21 cellular contexts compared by ENCODE assay signal in genomic region chr13:25478186-25478585, GRCh38.
DNase-seq lines count a peak whose midpoint lies in the region; ATAC-seq and TF ChIP-seq lines count a peak whose summit lies in the region.
"Had no signal": no experiment of that assay in that cellular context is flagged by ENCODE, and none has a peak within 500 bp of the region (broad histone marks: within the 10 kb centered on the region; RNA-seq: fewer than 3 reads in every experiment).

No MANE protein-coding gene starts in this region.

- no peak overlapping the region for H2AK5ac ChIP-seq in H9 (ENCODE audit: insufficient read length, low read length)

- H3K9me2 ChIP-seq in PC-3 (replicated peaks; ENCODE audit: low read length): no peaks in the 10 kb centered on the region

- H3K79me2 ChIP-seq in H9 (ENCODE audit: insufficient read depth, low read length) (peaks cover 2% of the 10 kb centered on the region; the same call in 1 of the 2 replicates), PC-3 (ENCODE audit: low read length) (no peaks in the 10 kb centered on the region), fibroblast of lung (ENCODE audit: control insufficient read depth, insufficient read depth, low read length) (no peaks in the 10 kb centered on the region), osteoblast (ENCODE audit: insufficient read depth, low read length) (no peaks in the 10 kb centered on the region)
- H3K79me2 ChIP-seq: parathyroid adenoma had no signal

- H3K4me2 ChIP-seq in H9 (ENCODE audit: insufficient read depth, insufficient read length, low read length) (no peak overlapping the region), PC-3 (ENCODE audit: low read length) (no peak overlapping the region), fibroblast of lung (ENCODE audit: extremely low read depth, insufficient read depth, low read length) (no peak overlapping the region), osteoblast (ENCODE audit: insufficient read depth, low read length) (no peak overlapping the region)
- H3K4me2 ChIP-seq: smooth muscle cell had no signal

- no peak; the same call in 1 of the 2 replicates for ATAC-seq in PC-3
- ATAC-seq: activated CD8-positive, alpha-beta T cell treated with anti-CD3 and anti-CD28 coated beads, Interleukin-2, amount 10 ng/mL, durations not matched to agents 7 days and 5 days; activated naive CD4-positive, alpha-beta T cell treated with anti-CD3 and anti-CD28 coated beads, Interleukin-2, amount 50 U/mL, for 72 hours; activated T-cell treated with anti-CD3 and anti-CD28 coated beads, Interleukin-2, amount 50 U/mL, for 72 hours; left lobe of liver; T-cell had no signal

- H2BK15ac ChIP-seq in H9 (ENCODE audit: low read depth, low read length): no peak overlapping the region

- peak overlapping the region; percentile 56 for H3K27ac ChIP-seq in H9 (ENCODE audit: insufficient read length, low read depth, low read length)
- H3K27ac ChIP-seq in PC-3 (ENCODE audit: low read length): no peak overlapping the region
- H3K27ac ChIP-seq in fibroblast of lung (ENCODE audit: insufficient read depth, low read length): no peak overlapping the region
- no peak overlapping the region for H3K27ac ChIP-seq in osteoblast (ENCODE audit: low read depth, low read length)
- H3K27ac ChIP-seq: cardiac muscle cell, parathyroid adenoma, WERI-Rb-1 had no signal

- intact Hi-C loops in PC-3 (cut with micrococcal nuclease): no loop called here

- no peak overlapping the region for H3K4ac ChIP-seq in H9 (ENCODE audit: low read depth, low read length)

- TF ChIP-seq CTCF in H9 (conservative IDR thresholded peaks at IDR 0.05) (no peak), PC-3 (conservative IDR thresholded peaks at IDR 0.05; ENCODE audit: low read depth, low read length) (no peak), fibroblast of lung (conservative IDR thresholded peaks at IDR 0.05 in 1 of 2, IDR thresholded peaks at IDR 0.05 in 1 of 2; ENCODE audit: low read depth in 1 of 2, low read length in 2 of 2) (no peak), osteoblast (IDR thresholded peaks at IDR 0.05; ENCODE audit: extremely low read depth, low read depth, low read length) (no peak)

- H4K5ac ChIP-seq in H9 (ENCODE audit: insufficient read length, low read depth, low read length): no peak overlapping the region

- no peak overlapping the region for H3K14ac ChIP-seq in H9 (ENCODE audit: insufficient read depth, low read length)

- H2AFZ ChIP-seq in H9 (ENCODE audit: low read length) (no peak overlapping the region), PC-3 (ENCODE audit: low read length) (no peak overlapping the region), fibroblast of lung (ENCODE audit: low read length) (no peak overlapping the region), osteoblast (ENCODE audit: low read length) (no peak overlapping the region)
- H2AFZ ChIP-seq: parathyroid adenoma had no signal

- H3K9me3 ChIP-seq in H9 (ENCODE audit: control insufficient read depth, low read depth, low read length): peaks cover 7% of the 10 kb centered on the region
- no peaks in the 10 kb centered on the region for H3K9me3 ChIP-seq in PC-3 (ENCODE audit: low read length)
- H3K9me3 ChIP-seq in fibroblast of lung (ENCODE audit: control insufficient read depth, insufficient read depth, low read depth, low read length): no peaks in the 10 kb centered on the region
- no peaks in the 10 kb centered on the region for H3K9me3 ChIP-seq in osteoblast (ENCODE audit: low read depth, low read length)
- H3K9me3 ChIP-seq: Caco-2 had no signal

- peaks cover 21 to 26% (median 21%) of the 10 kb centered on the region in 3 experiments for H3K36me3 Mint-ChIP-seq in H9 (ENCODE audit: insufficient read depth in 1 of 3, low read depth in 3 of 3)
- H3K36me3 Mint-ChIP-seq: T-cell had no signal

- H4K8ac ChIP-seq in H9 (replicated peaks; ENCODE audit: insufficient read length, low read depth, low read length): no peak overlapping the region

- no peaks in the 10 kb centered on the region for H3K79me1 ChIP-seq in H9 (ENCODE audit: insufficient read depth, low read depth, low read length, poor library complexity, severe bottlenecking)

- H3K18ac ChIP-seq in H9 (ENCODE audit: insufficient read length, low read depth, low read length): no peak overlapping the region

- CTCF ChIA-PET in PC-3 (lab: Charles Lee): no interaction called here

- H3T11ph ChIP-seq in H9 (ENCODE audit: low read length): no peak overlapping the region

- no peaks in the 10 kb centered on the region for H3F3A ChIP-seq in PC-3 (ENCODE audit: low read length, unreplicated experiment)

- DNase-seq in H9: no peak
- DNase-seq in PC-3: peak; percentile 37
- DNase-seq in fibroblast of lung (ENCODE audit: low read depth in 2 of 2): peak; percentile 4 to 74
- peak; percentile 63 for DNase-seq in osteoblast (ENCODE audit: insufficient read length, low spot score, missing footprints)
- DNase-seq in activated T-cell treated with anti-CD3 and anti-CD28 coated beads for 4 hours: no peak
- DNase-seq in activated CD4-positive, CD25-positive, alpha-beta regulatory T cell (lab: John Stamatoyannopoulos, UW): no peak
- no peak for DNase-seq in NCI-H1694 treated with DMSO at 0.1 percent for 48 hours (lab: John Stamatoyannopoulos, UW)
- DNase-seq: activated CD8-positive, alpha-beta T cell treated with anti-CD3 and anti-CD28 coated beads, Interleukin-2, amount 10 ng/mL, durations not matched to agents 7 days and 5 days; activated T-cell treated with anti-CD3 and anti-CD28 coated beads, Interleukin-2, amount 50 U/mL, for 72 hours; Caco-2; GDM1; NCI-H1092; Right ventricle myocardium superior; T-cell; WERI-Rb-1 had no signal

- H2BK120ac ChIP-seq in H9 (ENCODE audit: low read depth, low read length, poor library complexity, severe bottlenecking): no peak overlapping the region

- H3K4me1 Mint-ChIP-seq in H9: peaks cover 23 to 46% of the 10 kb centered on the region in 2 experiments
- H3K4me1 Mint-ChIP-seq: B cell, T-cell had no signal

- no peak overlapping the region for H2BK12ac ChIP-seq in H9 (ENCODE audit: insufficient read length, low read depth, low read length)

- no TSS peak for BruUV-seq in PC-3 (replicated peaks; lab: Mats Ljungman, UMichigan)

- H3K56ac ChIP-seq in H9 (ENCODE audit: insufficient read length, low read depth, low read length): no peak overlapping the region

- H3K23ac ChIP-seq in H9 (ENCODE audit: insufficient read length, low read depth, low read length): no peak overlapping the region

- H3K27me3 Mint-ChIP-seq in H9 (ENCODE audit: low read depth): no peaks in the 10 kb centered on the region

- H3K4me3 ChIP-seq in PC-3 (ENCODE audit: low read length): no peak overlapping the region
- H3K4me3 ChIP-seq in fibroblast of lung (replicated peaks in 1 of 4; ENCODE audit: control extremely low read depth in 1 of 4, insufficient read depth in 1 of 4, low read depth in 3 of 4, low read length in 4 of 4): no peak overlapping the region
- H3K4me3 ChIP-seq in osteoblast (ENCODE audit: insufficient read depth, low read length): no peak overlapping the region
- H3K4me3 ChIP-seq: cardiac muscle cell, smooth muscle cell had no signal

- WGBS in H9 (ENCODE audit: extremely low coverage, insufficient read length, low lambda C conversion rate): no CpG with 5 or more reads among the region's 1 CpG

- H4K20me1 ChIP-seq in H9 (ENCODE audit: control insufficient read depth, insufficient read depth, insufficient read length): no peaks in the 10 kb centered on the region
- H4K20me1 ChIP-seq in PC-3 (ENCODE audit: low read length): no peaks in the 10 kb centered on the region
- H4K20me1 ChIP-seq in fibroblast of lung (ENCODE audit: control insufficient read depth, extremely low read depth, insufficient read depth, low read length): no peaks in the 10 kb centered on the region
- no peaks in the 10 kb centered on the region for H4K20me1 ChIP-seq in osteoblast (ENCODE audit: insufficient read depth, low read length)

- H3K9me3 Mint-ChIP-seq in H9: peaks cover 21 to 23% of the 10 kb centered on the region in 2 experiments

- H3K4me1 ChIP-seq in H9 (ENCODE audit: insufficient read depth, low read length): no peaks in the 10 kb centered on the region
- H3K4me1 ChIP-seq in PC-3 (ENCODE audit: insufficient read depth, low read length): no peaks in the 10 kb centered on the region
- no peaks in the 10 kb centered on the region for H3K4me1 ChIP-seq in fibroblast of lung (ENCODE audit: control insufficient read depth, extremely low read depth, insufficient read depth, low read length)
- H3K4me1 ChIP-seq in osteoblast (ENCODE audit: insufficient read depth, low read length): no peaks in the 10 kb centered on the region
- H3K4me1 ChIP-seq: Caco-2, parathyroid adenoma had no signal

- POLR2A ChIA-PET in PC-3 (lab: Charles Lee; ENCODE audit: unreplicated experiment): no interaction called here

- no peak overlapping the region for H4K91ac ChIP-seq in H9 (ENCODE audit: insufficient read length, low read depth, low read length)

- no peaks in the 10 kb centered on the region for H3K27me3 ChIP-seq in H9 (ENCODE audit: insufficient read depth, low read length)
- 0 out of 2 replicates have a peak, but pooled peaks cover under 1% of the 10 kb centered on the region for H3K27me3 ChIP-seq in PC-3 (ENCODE audit: low read length)
- no peaks in the 10 kb centered on the region for H3K27me3 ChIP-seq in fibroblast of lung (ENCODE audit: control insufficient read depth, insufficient read depth, low read length)
- no peaks in the 10 kb centered on the region for H3K27me3 ChIP-seq in osteoblast (ENCODE audit: insufficient read depth, low read length)
- H3K27me3 ChIP-seq: cardiac muscle cell had no signal

- no peak overlapping the region for H3K4me3 Mint-ChIP-seq in H9
- H3K4me3 Mint-ChIP-seq: activated CD8-positive, alpha-beta T cell treated with anti-CD3 and anti-CD28 coated beads, Interleukin-2, amount 10 ng/mL, durations not matched to agents 7 days and 5 days; activated T-cell treated with anti-CD3 and anti-CD28 coated beads, Interleukin-2, amount 50 U/mL, for 72 hours; B cell; T-cell had no signal

- no peak overlapping the region for H3K9ac ChIP-seq in H9 (ENCODE audit: extremely low read depth, insufficient read length, low read length)
- no peak overlapping the region for H3K9ac ChIP-seq in PC-3 (ENCODE audit: low read length)
- H3K9ac ChIP-seq in fibroblast of lung (ENCODE audit: insufficient read depth, low read length): no peak overlapping the region
- H3K9ac ChIP-seq: parathyroid adenoma had no signal

- H2BK5ac ChIP-seq in H9 (ENCODE audit: insufficient read length, low read length): no peak overlapping the region

- H2BK20ac ChIP-seq in H9 (ENCODE audit: low read depth, low read length, poor library complexity, severe bottlenecking): no peak overlapping the region

- H3K23me2 ChIP-seq in H9 (ENCODE audit: insufficient read length, low read depth, low read length, poor library complexity, severe bottlenecking): no peaks in the 10 kb centered on the region

- H3K36me3 ChIP-seq in PC-3 (ENCODE audit: low read depth, low read length) (no peaks in the 10 kb centered on the region), fibroblast of lung (ENCODE audit: control insufficient read depth, insufficient read depth, low read length) (no peaks in the 10 kb centered on the region), osteoblast (ENCODE audit: insufficient read depth, low read length) (no peaks in the 10 kb centered on the region)
- H3K36me3 ChIP-seq: cardiac muscle cell, WERI-Rb-1 had no signal

- H3K27ac Mint-ChIP-seq in H9: peak overlapping the region; percentile 23 to 95 (median 93); a peak in 5 of 7 replicates
- H3K27ac Mint-ChIP-seq: activated CD8-positive, alpha-beta T cell treated with anti-CD3 and anti-CD28 coated beads, Interleukin-2, amount 10 ng/mL, durations not matched to agents 7 days and 5 days; activated naive CD4-positive, alpha-beta T cell treated with anti-CD3 and anti-CD28 coated beads, Interleukin-2, amount 50 U/mL, for 72 hours; activated T-cell treated with anti-CD3 and anti-CD28 coated beads, Interleukin-2, amount 50 U/mL, for 72 hours; B cell; T-cell had no signal

Comparison
In these comparisons a context has a peak if more than half of its experiments do, and no peak if none do; other contexts are left out.
1. DNase-seq: peak in PC-3 (single experiment), fibroblast of lung (2 of 2) and osteoblast (single experiment); none in H9 (single experiment), activated T-cell treated with anti-CD3 and anti-CD28 coated beads for 4 hours (single experiment), activated CD4-positive, CD25-positive, alpha-beta regulatory T cell (0 of 4) and NCI-H1694 treated with DMSO at 0.1 percent for 48 hours (single experiment).